In the genomic region with DNA sequence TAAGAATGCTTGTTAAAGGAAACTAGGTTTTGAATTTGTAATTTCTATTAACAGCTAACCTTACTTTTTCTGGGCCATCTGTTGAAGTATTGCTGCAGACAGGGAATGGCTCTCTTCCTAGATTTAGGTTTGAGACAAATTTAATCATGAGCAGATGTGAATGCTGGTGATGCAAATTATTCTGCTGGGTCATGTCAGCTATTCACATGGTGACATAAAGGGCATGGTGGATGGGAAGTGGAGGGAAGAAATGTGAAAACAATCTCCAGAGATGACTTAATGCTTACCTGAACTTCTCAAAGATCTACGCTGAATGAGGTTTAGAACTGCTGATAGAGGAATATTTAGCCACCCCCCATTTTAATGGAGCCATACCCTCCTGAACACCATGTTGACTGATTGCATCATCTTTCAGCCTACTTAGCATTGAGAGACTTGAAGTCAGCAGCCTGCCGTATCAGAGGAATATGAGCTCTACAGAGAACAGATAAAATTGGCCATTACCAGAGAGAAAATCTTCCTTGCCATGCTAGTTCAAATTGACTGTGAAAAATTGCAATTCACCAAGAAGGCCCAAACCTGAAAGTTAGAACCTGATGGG, we compare ENCODE assay signal across 1 cellular context.
TF ChIP-seq lines count a peak whose summit lies in the region.

No MANE protein-coding gene starts in this region.

TF ChIP-seq in SK-N-SH treated with all-trans-retinoic acid at 6 μM for 48 hours, 23 proteins besides CTCF, POLR2A, EP300 and RAD21 (continued from another document):
- TF ChIP-seq, protein P1, sequence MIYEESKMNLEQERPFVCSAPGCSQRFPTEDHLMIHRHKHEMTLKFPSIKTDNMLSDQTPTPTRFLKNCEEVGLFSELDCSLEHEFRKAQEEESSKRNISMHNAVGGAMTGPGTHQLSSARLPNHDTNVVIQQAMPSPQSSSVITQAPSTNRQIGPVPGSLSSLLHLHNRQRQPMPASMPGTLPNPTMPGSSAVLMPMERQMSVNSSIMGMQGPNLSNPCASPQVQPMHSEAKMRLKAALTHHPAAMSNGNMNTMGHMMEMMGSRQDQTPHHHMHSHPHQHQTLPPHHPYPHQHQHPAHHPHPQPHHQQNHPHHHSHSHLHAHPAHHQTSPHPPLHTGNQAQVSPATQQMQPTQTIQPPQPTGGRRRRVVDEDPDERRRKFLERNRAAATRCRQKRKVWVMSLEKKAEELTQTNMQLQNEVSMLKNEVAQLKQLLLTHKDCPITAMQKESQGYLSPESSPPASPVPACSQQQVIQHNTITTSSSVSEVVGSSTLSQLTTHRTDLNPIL (CRISPR knock-in tag; IDR thresholded peaks at IDR 0.05; ENCODE audit: low read depth), result no peak
- TF ChIP-seq OSR1 (CRISPR knock-in tag; IDR thresholded peaks at IDR 0.05) (no peak), SNAI2 (CRISPR knock-in tag; IDR thresholded peaks at IDR 0.05) (no peak)
